ENCODE assay signal across 1 cellular context in the genomic region with DNA sequence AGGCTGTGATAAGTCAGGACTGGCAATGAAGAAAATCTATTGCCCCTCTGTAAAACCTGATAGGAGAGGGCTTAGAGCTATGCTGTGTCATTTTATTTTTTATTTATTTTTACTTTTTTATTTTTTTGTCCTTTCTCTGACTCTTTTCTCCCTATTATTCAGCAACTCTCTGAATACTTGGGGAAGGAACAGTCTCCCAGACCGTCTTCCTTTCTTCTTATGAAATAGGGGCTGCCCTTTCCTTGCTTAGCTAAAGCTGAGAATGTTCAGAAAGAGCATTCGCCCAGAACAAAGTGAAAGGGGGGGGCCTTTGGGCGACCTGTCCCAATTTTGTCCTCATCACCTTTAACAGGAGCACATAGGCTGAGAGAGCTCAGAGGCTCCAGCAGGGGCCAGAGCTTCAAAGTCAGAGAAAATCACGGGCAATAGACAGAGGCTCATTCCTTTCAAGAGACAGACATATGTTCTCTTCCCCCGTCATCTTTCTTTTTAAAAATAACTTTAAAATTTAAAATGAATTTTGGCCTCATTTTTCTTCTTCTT.
TF ChIP-seq lines count a peak whose summit lies in the region.

No MANE protein-coding gene starts in this region.

TF ChIP-seq in K562, 482 proteins besides CTCF, POLR2A, EP300 and RAD21 (continued from another document and continues in another):
- TF ChIP-seq, protein P1, sequence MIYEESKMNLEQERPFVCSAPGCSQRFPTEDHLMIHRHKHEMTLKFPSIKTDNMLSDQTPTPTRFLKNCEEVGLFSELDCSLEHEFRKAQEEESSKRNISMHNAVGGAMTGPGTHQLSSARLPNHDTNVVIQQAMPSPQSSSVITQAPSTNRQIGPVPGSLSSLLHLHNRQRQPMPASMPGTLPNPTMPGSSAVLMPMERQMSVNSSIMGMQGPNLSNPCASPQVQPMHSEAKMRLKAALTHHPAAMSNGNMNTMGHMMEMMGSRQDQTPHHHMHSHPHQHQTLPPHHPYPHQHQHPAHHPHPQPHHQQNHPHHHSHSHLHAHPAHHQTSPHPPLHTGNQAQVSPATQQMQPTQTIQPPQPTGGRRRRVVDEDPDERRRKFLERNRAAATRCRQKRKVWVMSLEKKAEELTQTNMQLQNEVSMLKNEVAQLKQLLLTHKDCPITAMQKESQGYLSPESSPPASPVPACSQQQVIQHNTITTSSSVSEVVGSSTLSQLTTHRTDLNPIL (CRISPR knock-in tag; IDR thresholded peaks at IDR 0.05) = no peak
- TF ChIP-seq TAF15 (IDR thresholded peaks at IDR 0.05; ENCODE audit: low read depth, low read length) (no peak), FOSL1 (tag; conservative IDR thresholded peaks at IDR 0.05) (peak; percentile 34; the same call in 1 of the 2 replicates), LARP7 (IDR thresholded peaks at IDR 0.05) (0 out of 2 replicates have a peak, but pooled peaks have one; percentile 69), STAG1 (CRISPR knock-in tag; IDR thresholded peaks at IDR 0.05; ENCODE audit: borderline replicate concordance) (no peak), RREB1 (CRISPR knock-in tag; IDR thresholded peaks at IDR 0.05) (no peak), TRIM24 (IDR thresholded peaks at IDR 0.05) (no peak), ZNF507 (tag; conservative IDR thresholded peaks at IDR 0.05) (no peak), AFF1 (IDR thresholded peaks at IDR 0.05; ENCODE audit: low read depth in 1 of 2, partially characterized antibody in 2 of 2) (peak in 1 of 2 experiments; percentile 8), ZBTB26 (CRISPR knock-in tag; IDR thresholded peaks at IDR 0.05) (no peak), REST (CRISPR knock-in tag; IDR thresholded peaks at IDR 0.05; ENCODE audit: low read depth) (no peak), CC2D1A (IDR thresholded peaks at IDR 0.05) (0 out of 2 replicates have a peak, but pooled peaks have one; percentile 7), ZNF445 (CRISPR knock-in tag; IDR thresholded peaks at IDR 0.05; ENCODE audit: low read depth) (no peak), TAF1 (IDR thresholded peaks at IDR 0.05; ENCODE audit: control insufficient read depth, extremely low read depth, insufficient read depth, low read length, severe bottlenecking) (no peak), HDAC8 (tag; IDR thresholded peaks at IDR 0.05) (no peak), HDAC2 (IDR thresholded peaks at IDR 0.05) (0 out of 2 replicates have a peak, but pooled peaks have one; percentile 3), ZBED1 (IDR thresholded peaks at IDR 0.05) (no peak), SIN3B (IDR thresholded peaks at IDR 0.05; ENCODE audit: low read depth) (no peak), FOXJ3 (CRISPR knock-in tag; IDR thresholded peaks at IDR 0.05) (no peak), TBL1XR1 (IDR thresholded peaks at IDR 0.05; ENCODE audit: low read length in 2 of 2) (no peak), ZKSCAN3 (CRISPR knock-in tag; IDR thresholded peaks at IDR 0.05) (no peak)
- TF ChIP-seq, protein P2, sequence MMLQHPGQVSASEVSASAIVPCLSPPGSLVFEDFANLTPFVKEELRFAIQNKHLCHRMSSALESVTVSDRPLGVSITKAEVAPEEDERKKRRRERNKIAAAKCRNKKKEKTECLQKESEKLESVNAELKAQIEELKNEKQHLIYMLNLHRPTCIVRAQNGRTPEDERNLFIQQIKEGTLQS (IDR thresholded peaks at IDR 0.05) = no peak
- TF ChIP-seq, protein P2 (CRISPR knock-in tag; conservative IDR thresholded peaks at IDR 0.05) = no peak
- TF ChIP-seq, protein P3, sequence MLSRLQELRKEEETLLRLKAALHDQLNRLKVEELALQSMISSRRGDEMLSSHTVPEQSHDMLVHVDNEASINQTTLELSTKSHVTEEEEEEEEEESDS (CRISPR knock-in tag; IDR thresholded peaks at IDR 0.05) = no peak
